Comparison of ENCODE assay signal across 15 cellular contexts in the genomic region with DNA sequence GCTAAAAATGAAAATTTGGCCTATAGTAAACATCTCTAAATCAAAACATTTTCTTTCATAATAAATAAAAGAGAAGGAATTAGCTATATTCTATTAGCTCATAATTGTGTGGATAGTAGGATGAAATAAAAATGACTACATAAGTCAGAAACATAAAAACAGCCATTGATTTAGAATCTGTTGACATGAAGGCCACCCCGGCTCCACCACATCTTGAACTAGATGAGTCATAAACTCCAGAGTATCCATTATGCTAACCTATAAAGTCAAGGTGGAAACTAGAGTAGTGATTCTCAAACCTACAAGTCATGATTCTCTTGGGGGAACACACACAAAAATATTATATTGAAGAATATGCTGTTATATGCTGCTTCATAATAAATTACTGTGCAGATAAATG.
A peak's percentile ranks its signal among the peaks of the same experiment; 100 is the strongest.
DNase-seq lines count a peak whose midpoint lies in the region; ATAC-seq and TF ChIP-seq lines count a peak whose summit lies in the region.
"Had no signal": no experiment of that assay in that cellular context is flagged by ENCODE, and none has a peak within 500 bp of the region (broad histone marks: within the 10 kb centered on the region; RNA-seq: fewer than 3 reads in every experiment).

No MANE protein-coding gene starts in this region.

- in situ Hi-C loops in ACHN (cut with HindIII; ENCODE audit: low pct_ligation_motif_present, low pct_unique_long_range_greater_than_20kb, low sequenced_read_pairs) = no loop called here

- peaks cover 6% of the 10 kb centered on the region; the same call in 1 of the 2 replicates for H3K9me3 ChIP-seq in PC-3 (ENCODE audit: low read length)
- H3K9me3 ChIP-seq: HAP-1 had no signal

- H4K20me1 ChIP-seq in PC-3 (ENCODE audit: low read length) = no peaks in the 10 kb centered on the region

- no peak overlapping the region for H2AFZ ChIP-seq in PC-3 (ENCODE audit: low read length)

- intact Hi-C loops in PC-3 (cut with micrococcal nuclease) = no loop called here

- TF ChIP-seq CTCF in PC-3 (conservative IDR thresholded peaks at IDR 0.05; ENCODE audit: low read depth, low read length) (no peak), fibroblast of mammary gland (conservative IDR thresholded peaks at IDR 0.05; ENCODE audit: control insufficient read depth, insufficient read depth, low read depth, low read length) (no peak)

- ATAC-seq in PC-3 = no peak
- no peak for ATAC-seq in GM19324 (IDR thresholded peaks at IDR 0.05; ENCODE audit: low FRiP score, unreplicated experiment)
- ATAC-seq: K562, T-cell had no signal

- H3K27ac ChIP-seq in PC-3 (ENCODE audit: low read length) = no peak overlapping the region

- POLR2A ChIA-PET in PC-3 (lab: Charles Lee; ENCODE audit: unreplicated experiment) = no interaction called here

- H3K4me2 ChIP-seq in PC-3 (ENCODE audit: low read length) = no peak overlapping the region

- DNase-seq in ACHN = peak; percentile 19
- peak; percentile 19 for DNase-seq in Daoy (ENCODE audit: low read depth)
- DNase-seq in PC-3 = peak; percentile 22
- DNase-seq in fibroblast of mammary gland (ENCODE audit: low read depth) = peak; percentile 50
- no peak for DNase-seq in GM03348 (ENCODE audit: low spot score)
- DNase-seq in NCI-H187 (lab: John Stamatoyannopoulos, UW) = no peak
- DNase-seq in occipital lobe (lab: John Stamatoyannopoulos, UW) = no peak
- DNase-seq: AML-193, NCI-H1417 treated with DMSO at 0.1 percent for 48 hours, NCI-H2029, NCI-H774, T-cell had no signal

- no peaks in the 10 kb centered on the region for H3F3A ChIP-seq in PC-3 (ENCODE audit: low read length, unreplicated experiment)

- H3K36me3 ChIP-seq in PC-3 (ENCODE audit: low read depth, low read length) = no peaks in the 10 kb centered on the region
- H3K36me3 ChIP-seq: HAP-1 had no signal

- no peaks in the 10 kb centered on the region for H3K79me2 ChIP-seq in PC-3 (ENCODE audit: low read length)

- BruUV-seq in PC-3 (replicated peaks; lab: Mats Ljungman, UMichigan) = no TSS peak

- no peaks in the 10 kb centered on the region for H3K4me1 ChIP-seq in PC-3 (ENCODE audit: insufficient read depth, low read length)
- H3K4me1 ChIP-seq: HAP-1 had no signal

- no peaks in the 10 kb centered on the region for H3K27me3 ChIP-seq in PC-3 (ENCODE audit: low read length)

- no peaks in the 10 kb centered on the region for H3K9me2 ChIP-seq in PC-3 (replicated peaks; ENCODE audit: low read length)

- no peak overlapping the region for H3K4me3 ChIP-seq in PC-3 (ENCODE audit: low read length)
- no peak overlapping the region for H3K4me3 ChIP-seq in fibroblast of mammary gland (ENCODE audit: control insufficient read depth, low read depth, low read length)
- H3K4me3 ChIP-seq: HAP-1, K562 had no signal

- H3K9ac ChIP-seq in PC-3 (ENCODE audit: low read length) = no peak overlapping the region

- CTCF ChIA-PET in PC-3 (lab: Charles Lee) = no interaction called here

Comparison
In these comparisons a context has a peak if more than half of its experiments do, and no peak if none do; other contexts are left out.
1. DNase-seq: peak in ACHN (single experiment), Daoy (single experiment), PC-3 (single experiment) and fibroblast of mammary gland (single experiment); none in GM03348 (single experiment), NCI-H187 (0 of 2) and occipital lobe (single experiment).